ENCODE assay signal across 8 cellular contexts in genomic region chr1:21175324-21175669, GRCh38. TPM values are rescaled to one million over a fixed set of nuclear protein-coding genes. Genes with fewer than 3 reads are reported as not detected.
DNase-seq lines count a peak whose midpoint lies in the region; ATAC-seq and TF ChIP-seq lines count a peak whose summit lies in the region.

No MANE protein-coding gene starts in this region.

- DNase-seq in CD4-positive, alpha-beta T cell: peak in 5 of 10 experiments; percentile 1 to 17 (median 5)
- DNase-seq in activated CD4-positive, alpha-beta T cell treated with anti-CD3 and anti-CD28 coated beads, Interleukin-2, amount 10 ng/mL, durations not matched to agents 24 days and 14 days: peak; percentile 77
- DNase-seq in fibroblast of lung (ENCODE audit: low read depth in 2 of 2): peak; percentile 43 to 59
- DNase-seq in natural killer cell: no peak
- DNase-seq in NCI-H1105 (lab: John Stamatoyannopoulos, UW): no peak
- DNase-seq in amniotic stem cell (lab: John Stamatoyannopoulos, UW): no peak
- DNase-seq in GM10266 (ENCODE audit: extremely low spot score): no peak

- H3K27ac ChIP-seq in CD4-positive, alpha-beta T cell (ENCODE audit: low read depth, low read length): peak overlapping the region; percentile 60
- H3K27ac ChIP-seq in KMS-11 (peak overlapping the region; percentile 14; the same call in 1 of the 2 replicates), fibroblast of lung (ENCODE audit: insufficient read depth, low read length) (peak overlapping the region; percentile 88)

- no peaks in the 10 kb centered on the region for H3K9me3 Mint-ChIP-seq in CD4-positive, alpha-beta T cell
- no peaks in the 10 kb centered on the region for H3K9me3 Mint-ChIP-seq in activated CD4-positive, alpha-beta T cell treated with anti-CD3 and anti-CD28 coated beads, Interleukin-2, amount 10 ng/mL, durations not matched to agents 24 days and 14 days
- H3K9me3 Mint-ChIP-seq in natural killer cell: no peaks in the 10 kb centered on the region

- H3K79me2 ChIP-seq in KMS-11 (ENCODE audit: insufficient read depth, low read depth) (peaks cover 35% of the 10 kb centered on the region; the same call in 1 of the 2 replicates), fibroblast of lung (ENCODE audit: control insufficient read depth, insufficient read depth, low read length) (peaks cover 52% of the 10 kb centered on the region)

- H3K4me1 ChIP-seq in KMS-11 (ENCODE audit: low read depth, poor library complexity, severe bottlenecking) (peaks cover 16% of the 10 kb centered on the region), fibroblast of lung (ENCODE audit: control insufficient read depth, extremely low read depth, insufficient read depth, low read length) (no peaks in the 10 kb centered on the region)

- H3K4me3 ChIP-seq in KMS-11 (IDR thresholded peaks at IDR 0.05; ENCODE audit: insufficient read depth, low read depth, low read length) (peak overlapping the region; percentile 72), fibroblast of lung (replicated peaks in 1 of 4; ENCODE audit: control extremely low read depth in 1 of 4, insufficient read depth in 1 of 4, low read depth in 3 of 4, low read length in 4 of 4) (peak overlapping the region; percentile 84 to 97 (median 92))

- CTCF ChIA-PET in CD4-positive, alpha-beta T cell (lab: Charles Lee): interaction anchor here (0.7 to 1.3 kb wide), 2 partner anchors 12 to 80 kb away, joined by 3 to 4 read pairs; no protein-coding TSS in a partner anchor

- H2AFZ ChIP-seq in KMS-11 (ENCODE audit: low read depth) (0 out of 2 replicates have a peak overlapping the region, but pooled peaks have one; percentile 68), fibroblast of lung (ENCODE audit: low read length) (no peak overlapping the region)

- intact Hi-C loops in CD4-positive, alpha-beta T cell (cut with DNase I, micrococcal nuclease): loop anchor here (5.0 kb wide), 3 partner anchors 172 to 668 kb away; partner anchors contain the start of genes HP1BP3 (in 2 of the 2) and MUL1 (in 1 of the 2)
- intact Hi-C loops in activated CD4-positive, alpha-beta T cell treated with anti-CD3 and anti-CD28 coated beads, Interleukin-2, amount 10 ng/mL, durations not matched to agents 24 days and 14 days (cut with micrococcal nuclease): loop anchor here (5.0 kb wide), 3 partner anchors 153 to 243 kb away; no protein-coding TSS in a partner anchor
- intact Hi-C loops in natural killer cell (cut with micrococcal nuclease): loop anchor here (5.0 kb wide), 2 partner anchors 153 to 388 kb away; partner anchors contain the start of gene HP1BP3

- peaks cover 20% of the 10 kb centered on the region for H3K4me1 Mint-ChIP-seq in CD4-positive, alpha-beta T cell (ENCODE audit: low read depth)
- H3K4me1 Mint-ChIP-seq in activated CD4-positive, alpha-beta T cell treated with anti-CD3 and anti-CD28 coated beads, Interleukin-2, amount 10 ng/mL, durations not matched to agents 24 days and 14 days: peaks cover 28% of the 10 kb centered on the region
- H3K4me1 Mint-ChIP-seq in natural killer cell: peaks cover 35 to 51% of the 10 kb centered on the region in 2 donors

- H3K27me3 ChIP-seq in CD4-positive, alpha-beta T cell (ENCODE audit: control insufficient read depth, insufficient read depth, low read length): no peaks in the 10 kb centered on the region
- no peaks in the 10 kb centered on the region for H3K27me3 ChIP-seq in KMS-11 (ENCODE audit: insufficient read depth, low read depth)
- no peaks in the 10 kb centered on the region for H3K27me3 ChIP-seq in fibroblast of lung (ENCODE audit: control insufficient read depth, insufficient read depth, low read length)

- H4K20me1 ChIP-seq in KMS-11 (ENCODE audit: insufficient read depth): no peaks in the 10 kb centered on the region
- H4K20me1 ChIP-seq in fibroblast of lung (ENCODE audit: control insufficient read depth, extremely low read depth, insufficient read depth, low read length): no peaks in the 10 kb centered on the region

- peak overlapping the region; percentile 78 for H3K4me2 ChIP-seq in KMS-11
- H3K4me2 ChIP-seq in fibroblast of lung (ENCODE audit: extremely low read depth, insufficient read depth, low read length): peak overlapping the region; percentile 100

- peaks cover 5% of the 10 kb centered on the region for H3K36me3 Mint-ChIP-seq in CD4-positive, alpha-beta T cell (ENCODE audit: low read depth)
- H3K36me3 Mint-ChIP-seq in activated CD4-positive, alpha-beta T cell treated with anti-CD3 and anti-CD28 coated beads, Interleukin-2, amount 10 ng/mL, durations not matched to agents 24 days and 14 days (ENCODE audit: low read depth): peaks cover 25% of the 10 kb centered on the region
- H3K36me3 Mint-ChIP-seq in natural killer cell: no peaks in the 10 kb centered on the region

- ATAC-seq in CD4-positive, alpha-beta T cell (ENCODE audit: poor library complexity): no peak
- no peak for ATAC-seq in natural killer cell

- H3K9ac ChIP-seq in KMS-11 (peak overlapping the region; percentile 80; the same call in 1 of the 2 replicates), fibroblast of lung (ENCODE audit: insufficient read depth, low read length) (peak overlapping the region; percentile 91)

- POLR2A ChIA-PET in CD4-positive, alpha-beta T cell (lab: Charles Lee): interaction anchor here (0.6 to 1.3 kb wide), 3 partner anchors 13 to 387 kb away, joined by 3 to 4 read pairs (median 4); no protein-coding TSS in a partner anchor

- H3K36me3 ChIP-seq in KMS-11 (ENCODE audit: insufficient read depth) (no peaks in the 10 kb centered on the region), fibroblast of lung (ENCODE audit: control insufficient read depth, insufficient read depth, low read length) (no peaks in the 10 kb centered on the region)

- no peak for TF ChIP-seq CTCF in CD4-positive, alpha-beta T cell (IDR thresholded peaks at IDR 0.05)
- TF ChIP-seq CTCF in KMS-11 (conservative IDR thresholded peaks at IDR 0.05; ENCODE audit: low read depth, low read length) (no peak), fibroblast of lung (conservative IDR thresholded peaks at IDR 0.05 in 1 of 2, IDR thresholded peaks at IDR 0.05 in 1 of 2; ENCODE audit: low read depth in 1 of 2, low read length in 2 of 2) (no peak), natural killer cell (IDR thresholded peaks at IDR 0.05) (no peak), GM10266 (IDR thresholded peaks at IDR 0.05; ENCODE audit: control insufficient read depth, insufficient read depth, low read depth, missing control alignments) (no peak)

- peak overlapping the region; percentile 89 for H3K4me3 Mint-ChIP-seq in CD4-positive, alpha-beta T cell
- peak overlapping the region; percentile 89 for H3K4me3 Mint-ChIP-seq in activated CD4-positive, alpha-beta T cell treated with anti-CD3 and anti-CD28 coated beads, Interleukin-2, amount 10 ng/mL, durations not matched to agents 24 days and 14 days
- peak overlapping the region; percentile 97 for H3K4me3 Mint-ChIP-seq in natural killer cell

- peak overlapping the region; percentile 78 for H3K27ac Mint-ChIP-seq in CD4-positive, alpha-beta T cell
- H3K27ac Mint-ChIP-seq in activated CD4-positive, alpha-beta T cell treated with anti-CD3 and anti-CD28 coated beads, Interleukin-2, amount 10 ng/mL, durations not matched to agents 24 days and 14 days: peak overlapping the region; percentile 89
- peak overlapping the region; percentile 89 to 94 for H3K27ac Mint-ChIP-seq in natural killer cell

- no peaks in the 10 kb centered on the region for H3K9me3 ChIP-seq in CD4-positive, alpha-beta T cell (ENCODE audit: control insufficient read depth, low read length)
- H3K9me3 ChIP-seq in fibroblast of lung (ENCODE audit: control insufficient read depth, insufficient read depth, low read depth, low read length): no peaks in the 10 kb centered on the region

- H3K27me3 Mint-ChIP-seq in CD4-positive, alpha-beta T cell: no peaks in the 10 kb centered on the region
- peaks cover 2% of the 10 kb centered on the region for H3K27me3 Mint-ChIP-seq in activated CD4-positive, alpha-beta T cell treated with anti-CD3 and anti-CD28 coated beads, Interleukin-2, amount 10 ng/mL, durations not matched to agents 24 days and 14 days
- H3K27me3 Mint-ChIP-seq in natural killer cell (ENCODE audit: low read depth in 2 of 2): no peaks in the 10 kb centered on the region

RNA-seq across cellular contexts. Expression of gene EIF4G3, which starts 1.4 kb away (rescaled TPM):
- 10 to 100 TPM; 18.8 to 21.5 TPM for total RNA-seq in CD4-positive, alpha-beta T cell
- total RNA-seq in activated CD4-positive, alpha-beta T cell treated with anti-CD3 and anti-CD28 coated beads, Interleukin-2, amount 10 ng/mL, durations not matched to agents 24 days and 14 days: 64.0 and 66.8 TPM in 2 replicates
- total RNA-seq in fibroblast of lung: 32.6 and 53.5 TPM in 2 replicates
- polyA plus RNA-seq in fibroblast of lung: 64.9 and 67.0 TPM in 2 replicates
- polyA plus RNA-seq in fibroblast of lung (2012): 40.6 and 47.6 TPM in 2 replicates
- 68.3 and 68.4 TPM in 2 replicates for polyA minus RNA-seq in fibroblast of lung (ENCODE audit: low replicate concordance)
- 100 to 1,000 TPM; 105 to 107 (median 107) TPM for total RNA-seq in natural killer cell

Comparison
In these comparisons a context has a peak if more than half of its experiments do, and no peak if none do; other contexts are left out.
1. DNase-seq: peak in activated CD4-positive, alpha-beta T cell treated with anti-CD3 and anti-CD28 coated beads, Interleukin-2, amount 10 ng/mL, durations not matched to agents 24 days and 14 days (single experiment) and fibroblast of lung (2 of 2); none in natural killer cell (single experiment), NCI-H1105 (single experiment), amniotic stem cell (single experiment) and GM10266 (single experiment).
2. H3K27ac ChIP-seq: peak in every context shown above with its lines; median percentile 88 in fibroblast of lung; 60 in CD4-positive, alpha-beta T cell; 14 in KMS-11.
3. Peak in every context shown above with its lines, with median percentiles within 50 percentile points of each other: H3K27ac Mint-ChIP-seq and H3K4me3 Mint-ChIP-seq.